Comparison of ENCODE assay signal across 1 cellular context in the genomic region with DNA sequence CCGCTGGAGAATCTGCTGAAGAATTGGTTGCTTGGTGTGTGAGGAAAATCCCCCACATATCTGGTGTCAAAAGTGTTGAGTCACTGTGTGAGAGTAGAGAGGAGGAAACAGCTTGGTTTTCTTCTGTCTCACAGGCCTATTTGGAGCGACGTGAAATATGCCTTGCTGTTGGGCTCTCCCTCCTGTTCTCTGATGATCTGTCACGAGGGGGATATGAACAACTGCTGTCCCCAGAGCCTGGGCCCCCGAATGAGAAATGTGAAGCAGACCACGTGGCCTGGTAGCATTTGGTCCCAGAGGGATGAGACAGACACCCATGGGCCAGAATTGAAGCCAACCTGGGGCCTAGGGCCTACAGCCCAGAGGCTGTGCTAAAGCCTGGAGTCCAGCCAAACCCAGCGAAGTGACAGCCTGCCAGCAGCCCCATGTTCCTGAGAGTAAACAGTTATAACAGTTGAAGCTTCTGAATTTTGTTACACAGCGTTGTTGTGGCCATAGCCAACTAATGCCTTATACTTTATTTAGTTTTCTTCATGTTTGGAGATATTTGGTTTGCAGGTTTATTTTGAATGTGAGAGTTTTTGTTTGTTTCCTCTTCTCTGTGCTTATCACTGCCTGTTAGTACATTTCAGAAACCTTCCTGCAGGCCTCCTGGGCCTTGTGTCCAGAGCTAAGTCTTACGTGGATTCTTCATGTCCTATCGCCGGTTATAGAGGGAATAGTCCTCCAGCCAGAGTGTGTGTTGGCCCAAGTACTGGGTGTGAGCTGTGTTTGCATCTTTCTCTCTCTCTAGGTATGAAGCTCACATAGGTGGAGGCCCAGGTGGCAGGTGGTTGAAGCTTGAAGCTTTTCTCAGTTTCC.
TF ChIP-seq lines count a peak whose summit lies in the region.

No MANE protein-coding gene starts in this region.

TF ChIP-seq in GM12878, 131 proteins besides CTCF, POLR2A, EP300 and RAD21 (continued from another document and continues in another):
- TF ChIP-seq, protein P1, sequence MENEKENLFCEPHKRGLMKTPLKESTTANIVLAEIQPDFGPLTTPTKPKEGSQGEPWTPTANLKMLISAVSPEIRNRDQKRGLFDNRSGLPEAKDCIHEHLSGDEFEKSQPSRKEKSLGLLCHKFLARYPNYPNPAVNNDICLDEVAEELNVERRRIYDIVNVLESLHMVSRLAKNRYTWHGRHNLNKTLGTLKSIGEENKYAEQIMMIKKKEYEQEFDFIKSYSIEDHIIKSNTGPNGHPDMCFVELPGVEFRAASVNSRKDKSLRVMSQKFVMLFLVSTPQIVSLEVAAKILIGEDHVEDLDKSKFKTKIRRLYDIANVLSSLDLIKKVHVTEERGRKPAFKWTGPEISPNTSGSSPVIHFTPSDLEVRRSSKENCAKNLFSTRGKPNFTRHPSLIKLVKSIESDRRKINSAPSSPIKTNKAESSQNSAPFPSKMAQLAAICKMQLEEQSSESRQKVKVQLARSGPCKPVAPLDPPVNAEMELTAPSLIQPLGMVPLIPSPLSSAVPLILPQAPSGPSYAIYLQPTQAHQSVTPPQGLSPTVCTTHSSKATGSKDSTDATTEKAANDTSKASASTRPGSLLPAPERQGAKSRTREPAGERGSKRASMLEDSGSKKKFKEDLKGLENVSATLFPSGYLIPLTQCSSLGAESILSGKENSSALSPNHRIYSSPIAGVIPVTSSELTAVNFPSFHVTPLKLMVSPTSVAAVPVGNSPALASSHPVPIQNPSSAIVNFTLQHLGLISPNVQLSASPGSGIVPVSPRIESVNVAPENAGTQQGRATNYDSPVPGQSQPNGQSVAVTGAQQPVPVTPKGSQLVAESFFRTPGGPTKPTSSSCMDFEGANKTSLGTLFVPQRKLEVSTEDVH (IDR thresholded peaks at IDR 0.05; ENCODE audit: low read depth, partially characterized antibody) = no peak
- TF ChIP-seq, protein P2, sequence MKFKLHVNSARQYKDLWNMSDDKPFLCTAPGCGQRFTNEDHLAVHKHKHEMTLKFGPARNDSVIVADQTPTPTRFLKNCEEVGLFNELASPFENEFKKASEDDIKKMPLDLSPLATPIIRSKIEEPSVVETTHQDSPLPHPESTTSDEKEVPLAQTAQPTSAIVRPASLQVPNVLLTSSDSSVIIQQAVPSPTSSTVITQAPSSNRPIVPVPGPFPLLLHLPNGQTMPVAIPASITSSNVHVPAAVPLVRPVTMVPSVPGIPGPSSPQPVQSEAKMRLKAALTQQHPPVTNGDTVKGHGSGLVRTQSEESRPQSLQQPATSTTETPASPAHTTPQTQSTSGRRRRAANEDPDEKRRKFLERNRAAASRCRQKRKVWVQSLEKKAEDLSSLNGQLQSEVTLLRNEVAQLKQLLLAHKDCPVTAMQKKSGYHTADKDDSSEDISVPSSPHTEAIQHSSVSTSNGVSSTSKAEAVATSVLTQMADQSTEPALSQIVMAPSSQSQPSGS (IDR thresholded peaks at IDR 0.05; ENCODE audit: low read length) = 0 out of 2 replicates have a peak, but pooled peaks have one; percentile 17
- TF ChIP-seq SMAD5 (IDR thresholded peaks at IDR 0.05; ENCODE audit: low read depth) = no peak
- no peak for TF ChIP-seq CREB1 (IDR thresholded peaks at IDR 0.05; ENCODE audit: low read depth)
- TF ChIP-seq, protein P3, sequence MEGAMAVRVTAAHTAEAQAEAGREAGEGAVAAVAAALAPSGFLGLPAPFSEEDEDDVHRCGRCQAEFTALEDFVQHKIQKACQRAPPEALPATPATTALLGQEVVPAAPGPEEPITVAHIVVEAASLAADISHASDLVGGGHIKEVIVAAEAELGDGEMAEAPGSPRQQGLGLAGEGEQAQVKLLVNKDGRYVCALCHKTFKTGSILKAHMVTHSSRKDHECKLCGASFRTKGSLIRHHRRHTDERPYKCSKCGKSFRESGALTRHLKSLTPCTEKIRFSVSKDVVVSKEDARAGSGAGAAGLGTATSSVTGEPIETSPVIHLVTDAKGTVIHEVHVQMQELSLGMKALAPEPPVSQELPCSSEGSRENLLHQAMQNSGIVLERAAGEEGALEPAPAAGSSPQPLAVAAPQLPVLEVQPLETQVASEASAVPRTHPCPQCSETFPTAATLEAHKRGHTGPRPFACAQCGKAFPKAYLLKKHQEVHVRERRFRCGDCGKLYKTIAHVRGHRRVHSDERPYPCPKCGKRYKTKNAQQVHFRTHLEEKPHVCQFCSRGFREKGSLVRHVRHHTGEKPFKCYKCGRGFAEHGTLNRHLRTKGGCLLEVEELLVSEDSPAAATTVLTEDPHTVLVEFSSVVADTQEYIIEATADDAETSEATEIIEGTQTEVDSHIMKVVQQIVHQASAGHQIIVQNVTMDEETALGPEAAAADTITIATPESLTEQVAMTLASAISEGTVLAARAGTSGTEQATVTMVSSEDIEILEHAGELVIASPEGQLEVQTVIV (IDR thresholded peaks at IDR 0.05; ENCODE audit: borderline replicate concordance, partially characterized antibody) = no peak
- TF ChIP-seq GATAD2B (conservative IDR thresholded peaks at IDR 0.05; ENCODE audit: low read depth) = no peak
- TF ChIP-seq MEF2A (IDR thresholded peaks at IDR 0.05; ENCODE audit: insufficient read depth, low read depth, low read length) = no peak
- TF ChIP-seq MTA2 (IDR thresholded peaks at IDR 0.05; ENCODE audit: low read depth) = no peak
- TF ChIP-seq LARP7 (IDR thresholded peaks at IDR 0.05) = no peak
- TF ChIP-seq ZSCAN29 (IDR thresholded peaks at IDR 0.05) = no peak
- TF ChIP-seq, protein P4, sequence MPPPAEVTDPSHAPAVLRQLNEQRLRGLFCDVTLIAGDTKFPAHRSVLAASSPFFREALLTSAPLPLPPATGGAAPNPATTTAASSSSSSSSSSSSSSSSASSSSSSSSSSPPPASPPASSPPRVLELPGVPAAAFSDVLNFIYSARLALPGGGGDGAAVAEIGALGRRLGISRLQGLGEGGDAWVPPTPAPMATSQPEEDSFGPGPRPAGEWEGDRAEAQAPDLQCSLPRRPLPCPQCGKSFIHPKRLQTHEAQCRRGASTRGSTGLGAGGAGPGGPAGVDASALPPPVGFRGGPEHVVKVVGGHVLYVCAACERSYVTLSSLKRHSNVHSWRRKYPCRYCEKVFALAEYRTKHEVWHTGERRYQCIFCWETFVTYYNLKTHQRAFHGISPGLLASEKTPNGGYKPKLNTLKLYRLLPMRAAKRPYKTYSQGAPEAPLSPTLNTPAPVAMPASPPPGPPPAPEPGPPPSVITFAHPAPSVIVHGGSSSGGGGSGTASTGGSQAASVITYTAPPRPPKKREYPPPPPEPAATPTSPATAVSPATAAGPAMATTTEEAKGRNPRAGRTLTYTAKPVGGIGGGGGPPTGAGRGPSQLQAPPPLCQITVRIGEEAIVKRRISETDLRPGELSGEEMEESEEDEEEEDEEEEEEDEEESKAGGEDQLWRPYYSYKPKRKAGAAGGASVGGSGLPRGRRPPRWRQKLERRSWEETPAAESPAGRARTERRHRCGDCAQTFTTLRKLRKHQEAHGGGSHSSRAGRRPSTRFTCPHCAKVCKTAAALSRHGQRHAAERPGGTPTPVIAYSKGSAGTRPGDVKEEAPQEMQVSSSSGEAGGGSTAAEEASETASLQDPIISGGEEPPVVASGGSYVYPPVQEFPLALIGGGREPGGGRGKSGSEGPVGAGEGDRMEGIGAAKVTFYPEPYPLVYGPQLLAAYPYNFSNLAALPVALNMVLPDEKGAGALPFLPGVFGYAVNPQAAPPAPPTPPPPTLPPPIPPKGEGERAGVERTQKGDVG (CRISPR knock-in tag; IDR thresholded peaks at IDR 0.05) = no peak
- TF ChIP-seq DPF2 (IDR thresholded peaks at IDR 0.05) = no peak
- TF ChIP-seq, protein P5, sequence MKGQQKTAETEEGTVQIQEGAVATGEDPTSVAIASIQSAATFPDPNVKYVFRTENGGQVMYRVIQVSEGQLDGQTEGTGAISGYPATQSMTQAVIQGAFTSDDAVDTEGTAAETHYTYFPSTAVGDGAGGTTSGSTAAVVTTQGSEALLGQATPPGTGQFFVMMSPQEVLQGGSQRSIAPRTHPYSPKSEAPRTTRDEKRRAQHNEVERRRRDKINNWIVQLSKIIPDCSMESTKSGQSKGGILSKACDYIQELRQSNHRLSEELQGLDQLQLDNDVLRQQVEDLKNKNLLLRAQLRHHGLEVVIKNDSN (IDR thresholded peaks at IDR 0.05; ENCODE audit: borderline replicate concordance, extremely low read length, insufficient read depth, low read depth, low read length) = peak; percentile 12
- TF ChIP-seq NBN (IDR thresholded peaks at IDR 0.05) = no peak
- no peak for TF ChIP-seq ZNF207 (IDR thresholded peaks at IDR 0.05; ENCODE audit: borderline replicate concordance)
- TF ChIP-seq, protein P6, sequence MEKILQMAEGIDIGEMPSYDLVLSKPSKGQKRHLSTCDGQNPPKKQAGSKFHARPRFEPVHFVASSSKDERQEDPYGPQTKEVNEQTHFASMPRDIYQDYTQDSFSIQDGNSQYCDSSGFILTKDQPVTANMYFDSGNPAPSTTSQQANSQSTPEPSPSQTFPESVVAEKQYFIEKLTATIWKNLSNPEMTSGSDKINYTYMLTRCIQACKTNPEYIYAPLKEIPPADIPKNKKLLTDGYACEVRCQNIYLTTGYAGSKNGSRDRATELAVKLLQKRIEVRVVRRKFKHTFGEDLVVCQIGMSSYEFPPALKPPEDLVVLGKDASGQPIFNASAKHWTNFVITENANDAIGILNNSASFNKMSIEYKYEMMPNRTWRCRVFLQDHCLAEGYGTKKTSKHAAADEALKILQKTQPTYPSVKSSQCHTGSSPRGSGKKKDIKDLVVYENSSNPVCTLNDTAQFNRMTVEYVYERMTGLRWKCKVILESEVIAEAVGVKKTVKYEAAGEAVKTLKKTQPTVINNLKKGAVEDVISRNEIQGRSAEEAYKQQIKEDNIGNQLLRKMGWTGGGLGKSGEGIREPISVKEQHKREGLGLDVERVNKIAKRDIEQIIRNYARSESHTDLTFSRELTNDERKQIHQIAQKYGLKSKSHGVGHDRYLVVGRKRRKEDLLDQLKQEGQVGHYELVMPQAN (conservative IDR thresholded peaks at IDR 0.05) = no peak
- no peak for TF ChIP-seq CBX5 (IDR thresholded peaks at IDR 0.05; ENCODE audit: low read depth)
- no peak for TF ChIP-seq ZNF622 (IDR thresholded peaks at IDR 0.05)
- no peak for TF ChIP-seq NR2C2 (IDR thresholded peaks at IDR 0.05; ENCODE audit: borderline replicate concordance, control insufficient read depth, insufficient read length, low read depth)
- TF ChIP-seq NFIC (IDR thresholded peaks at IDR 0.05; ENCODE audit: low read depth, low read length) = no peak
- TF ChIP-seq MEF2B (IDR thresholded peaks at IDR 0.05; ENCODE audit: partially characterized antibody, poor library complexity, severe bottlenecking) = peak; percentile 91
- TF ChIP-seq, protein P7, sequence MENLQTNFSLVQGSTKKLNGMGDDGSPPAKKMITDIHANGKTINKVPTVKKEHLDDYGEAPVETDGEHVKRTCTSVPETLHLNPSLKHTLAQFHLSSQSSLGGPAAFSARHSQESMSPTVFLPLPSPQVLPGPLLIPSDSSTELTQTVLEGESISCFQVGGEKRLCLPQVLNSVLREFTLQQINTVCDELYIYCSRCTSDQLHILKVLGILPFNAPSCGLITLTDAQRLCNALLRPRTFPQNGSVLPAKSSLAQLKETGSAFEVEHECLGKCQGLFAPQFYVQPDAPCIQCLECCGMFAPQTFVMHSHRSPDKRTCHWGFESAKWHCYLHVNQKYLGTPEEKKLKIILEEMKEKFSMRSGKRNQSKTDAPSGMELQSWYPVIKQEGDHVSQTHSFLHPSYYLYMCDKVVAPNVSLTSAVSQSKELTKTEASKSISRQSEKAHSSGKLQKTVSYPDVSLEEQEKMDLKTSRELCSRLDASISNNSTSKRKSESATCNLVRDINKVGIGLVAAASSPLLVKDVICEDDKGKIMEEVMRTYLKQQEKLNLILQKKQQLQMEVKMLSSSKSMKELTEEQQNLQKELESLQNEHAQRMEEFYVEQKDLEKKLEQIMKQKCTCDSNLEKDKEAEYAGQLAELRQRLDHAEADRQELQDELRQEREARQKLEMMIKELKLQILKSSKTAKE (IDR thresholded peaks at IDR 0.05; ENCODE audit: low read depth, poor library complexity, severe bottlenecking) = peak; percentile 21
- no peak for TF ChIP-seq EZH2 (IDR thresholded peaks at IDR 0.05; ENCODE audit: borderline replicate concordance, control insufficient read depth, low read depth, low read length)
- TF ChIP-seq ZNF217 (IDR thresholded peaks at IDR 0.05) = no peak
- no peak for TF ChIP-seq HDAC2 (IDR thresholded peaks at IDR 0.05)
- TF ChIP-seq ZNF384 (IDR thresholded peaks at IDR 0.05; ENCODE audit: borderline replicate concordance, low read depth, low read length) = no peak
- TF ChIP-seq ZNF274 (IDR thresholded peaks at IDR 0.05; ENCODE audit: insufficient read depth, insufficient read length) = no peak
- 0 out of 2 replicates have a peak, but pooled peaks have one; percentile 7 for TF ChIP-seq TCF12 (IDR thresholded peaks at IDR 0.05; ENCODE audit: low read depth, low read length)
- TF ChIP-seq, protein P8, sequence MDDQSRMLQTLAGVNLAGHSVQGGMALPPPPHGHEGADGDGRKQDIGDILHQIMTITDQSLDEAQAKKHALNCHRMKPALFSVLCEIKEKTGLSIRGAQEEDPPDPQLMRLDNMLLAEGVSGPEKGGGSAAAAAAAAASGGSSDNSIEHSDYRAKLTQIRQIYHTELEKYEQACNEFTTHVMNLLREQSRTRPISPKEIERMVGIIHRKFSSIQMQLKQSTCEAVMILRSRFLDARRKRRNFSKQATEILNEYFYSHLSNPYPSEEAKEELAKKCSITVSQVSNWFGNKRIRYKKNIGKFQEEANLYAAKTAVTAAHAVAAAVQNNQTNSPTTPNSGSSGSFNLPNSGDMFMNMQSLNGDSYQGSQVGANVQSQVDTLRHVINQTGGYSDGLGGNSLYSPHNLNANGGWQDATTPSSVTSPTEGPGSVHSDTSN (IDR thresholded peaks at IDR 0.05; ENCODE audit: insufficient replicate concordance, low read depth, low read length) = no peak
- TF ChIP-seq YBX1 (IDR thresholded peaks at IDR 0.05) = no peak
- TF ChIP-seq ZBED1 (IDR thresholded peaks at IDR 0.05; ENCODE audit: borderline replicate concordance) = no peak
- TF ChIP-seq KDM1A (IDR thresholded peaks at IDR 0.05; ENCODE audit: borderline replicate concordance) = no peak
- TF ChIP-seq, protein P9, sequence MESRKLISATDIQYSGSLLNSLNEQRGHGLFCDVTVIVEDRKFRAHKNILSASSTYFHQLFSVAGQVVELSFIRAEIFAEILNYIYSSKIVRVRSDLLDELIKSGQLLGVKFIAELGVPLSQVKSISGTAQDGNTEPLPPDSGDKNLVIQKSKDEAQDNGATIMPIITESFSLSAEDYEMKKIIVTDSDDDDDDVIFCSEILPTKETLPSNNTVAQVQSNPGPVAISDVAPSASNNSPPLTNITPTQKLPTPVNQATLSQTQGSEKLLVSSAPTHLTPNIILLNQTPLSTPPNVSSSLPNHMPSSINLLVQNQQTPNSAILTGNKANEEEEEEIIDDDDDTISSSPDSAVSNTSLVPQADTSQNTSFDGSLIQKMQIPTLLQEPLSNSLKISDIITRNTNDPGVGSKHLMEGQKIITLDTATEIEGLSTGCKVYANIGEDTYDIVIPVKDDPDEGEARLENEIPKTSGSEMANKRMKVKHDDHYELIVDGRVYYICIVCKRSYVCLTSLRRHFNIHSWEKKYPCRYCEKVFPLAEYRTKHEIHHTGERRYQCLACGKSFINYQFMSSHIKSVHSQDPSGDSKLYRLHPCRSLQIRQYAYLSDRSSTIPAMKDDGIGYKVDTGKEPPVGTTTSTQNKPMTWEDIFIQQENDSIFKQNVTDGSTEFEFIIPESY (IDR thresholded peaks at IDR 0.05) = no peak
- TF ChIP-seq, protein P10, sequence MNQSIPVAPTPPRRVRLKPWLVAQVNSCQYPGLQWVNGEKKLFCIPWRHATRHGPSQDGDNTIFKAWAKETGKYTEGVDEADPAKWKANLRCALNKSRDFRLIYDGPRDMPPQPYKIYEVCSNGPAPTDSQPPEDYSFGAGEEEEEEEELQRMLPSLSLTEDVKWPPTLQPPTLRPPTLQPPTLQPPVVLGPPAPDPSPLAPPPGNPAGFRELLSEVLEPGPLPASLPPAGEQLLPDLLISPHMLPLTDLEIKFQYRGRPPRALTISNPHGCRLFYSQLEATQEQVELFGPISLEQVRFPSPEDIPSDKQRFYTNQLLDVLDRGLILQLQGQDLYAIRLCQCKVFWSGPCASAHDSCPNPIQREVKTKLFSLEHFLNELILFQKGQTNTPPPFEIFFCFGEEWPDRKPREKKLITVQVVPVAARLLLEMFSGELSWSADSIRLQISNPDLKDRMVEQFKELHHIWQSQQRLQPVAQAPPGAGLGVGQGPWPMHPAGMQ (IDR thresholded peaks at IDR 0.05; ENCODE audit: borderline replicate concordance) = no peak
- TF ChIP-seq TCF3 (IDR thresholded peaks at IDR 0.05; ENCODE audit: borderline replicate concordance, insufficient read depth, low read depth, low read length) = no peak
